In genomic region chr4:7159923-7160322, GRCh38 we compare ENCODE assay signal across 15 cellular contexts. TPM values are rescaled to one million over a fixed set of nuclear protein-coding genes. Genes with fewer than 3 reads are reported as not detected.
"Had no signal": no experiment of that assay in that cellular context is flagged by ENCODE, and none has a peak within 500 bp of the region (broad histone marks: within the 10 kb centered on the region; RNA-seq: fewer than 3 reads in every experiment).

No MANE protein-coding gene starts in this region.

- DNase-seq: activated CD4-positive, alpha-beta T cell treated with anti-CD3 and anti-CD28 coated beads, Interleukin-2, amount 50 U/mL, for 4 hours; activated gamma-delta T cell; activated T-cell treated with anti-CD3 and anti-CD28 coated beads, Interleukin-2, amount 50 U/mL, for 1 hour; effector CD4-positive, alpha-beta T cell; foreskin keratinocyte; kidney; naive thymus-derived CD4-positive, alpha-beta T cell; stimulated activated CD4-positive, alpha-beta T cell treated with anti-CD3 and anti-CD28 coated beads, Interleukin-4, amount 100 ng/mL, for 4 hours; stimulated activated naive CD8-positive, alpha-beta T cell treated with anti-CD3 and anti-CD28 coated beads, Interleukin-15, amount 100 ng/mL, for 72 hours; SW 1271 had no signal

- H3K36me3 ChIP-seq: thoracic aorta had no signal

- H3K9me3 ChIP-seq: thoracic aorta had no signal

- FAIRE-seq: bronchial epithelial cell, endothelial cell of umbilical vein, kidney had no signal

- H3K27ac ChIP-seq: foreskin keratinocyte, thoracic aorta had no signal

- H3K4me3 ChIP-seq: lung, thoracic aorta had no signal

- ATAC-seq: foreskin keratinocyte; naive thymus-derived CD4-positive, alpha-beta T cell; stimulated activated naive CD8-positive, alpha-beta T cell treated with anti-CD3 and anti-CD28 coated beads, Interleukin-15, amount 100 ng/mL, for 72 hours had no signal

RNA-seq across cellular contexts. Expression of gene SORCS2, which starts 32.4 kb away (rescaled TPM):
- total RNA-seq: endothelial cell of umbilical vein, pulmonary artery endothelial cell had no signal
- polyA plus RNA-seq: endothelial cell of umbilical vein; naive thymus-derived CD4-positive, alpha-beta T cell had no signal
